Comparison of ENCODE assay signal across 10 cellular contexts in the genomic region with DNA sequence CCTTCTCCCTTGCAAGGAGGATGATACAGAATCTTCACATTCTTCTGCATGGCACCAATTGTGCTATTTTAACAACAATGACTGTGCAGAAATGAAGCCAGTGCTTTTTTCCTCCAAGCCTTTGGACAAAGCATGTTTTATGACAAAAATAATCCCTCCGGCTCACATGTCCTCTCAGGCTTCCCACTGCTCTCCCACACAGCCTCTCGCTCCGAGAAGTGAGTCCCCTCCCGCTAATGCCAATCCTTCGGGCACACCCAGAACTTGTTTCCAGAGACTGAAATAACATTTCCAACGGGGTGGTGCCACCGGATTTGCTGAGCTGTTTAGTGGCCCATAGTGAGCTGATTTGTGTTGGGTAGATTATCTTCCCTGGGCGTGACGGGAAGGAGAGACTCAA. TPM values are rescaled to one million over a fixed set of nuclear protein-coding genes. Genes with fewer than 3 reads are reported as not detected.
DNase-seq lines count a peak whose midpoint lies in the region; ATAC-seq and TF ChIP-seq lines count a peak whose summit lies in the region.
"Had no signal": no experiment of that assay in that cellular context is flagged by ENCODE, and none has a peak within 500 bp of the region (broad histone marks: within the 10 kb centered on the region; RNA-seq: fewer than 3 reads in every experiment).

No MANE protein-coding gene starts in this region.

- H3K36me3 ChIP-seq in ascending aorta, result no peaks in the 10 kb centered on the region

- peaks cover 3 to 14% of the 10 kb centered on the region in 2 donors for H3K4me1 ChIP-seq in ascending aorta

- no peak overlapping the region for H3K27ac Mint-ChIP-seq in T-helper 17 cell

- peak; percentile 84 for ATAC-seq in left ventricle myocardium superior
- ATAC-seq in T-helper 17 cell, result no peak

- TF ChIP-seq CTCF in ascending aorta (IDR thresholded peaks at IDR 0.05), result no peak
- TF ChIP-seq CTCF in GM13977 (IDR thresholded peaks at IDR 0.05; ENCODE audit: extremely low read depth, insufficient read depth, missing control alignments), result no peak

- no peak overlapping the region for H3K4me3 Mint-ChIP-seq in T-helper 17 cell
- H3K4me3 Mint-ChIP-seq: neural crest cell had no signal

- peaks cover 2% of the 10 kb centered on the region for H3K36me3 Mint-ChIP-seq in T-helper 17 cell (ENCODE audit: low read depth)

- in situ Hi-C loops in GM13977 (cut with MboI; ENCODE audit: low pct_unique_long_range_greater_than_20kb, low sequenced_read_pairs, unreplicated experiment), result no loop called here

- H3K27me3 Mint-ChIP-seq in T-helper 17 cell, result no peaks in the 10 kb centered on the region

- DNase-seq in CD1c-positive myeloid dendritic cell (ENCODE audit: extremely low spot score), result peak; percentile 72
- peak in 1 of 2 donors; percentile 83 for DNase-seq in ascending aorta (ENCODE audit: low spot score in 2 of 2)
- peak; percentile 49 for DNase-seq in left ventricle myocardium superior
- DNase-seq in putamen (ENCODE audit: low spot score), result peak; percentile 50
- no peak for DNase-seq in mesenteric fat pad (ENCODE audit: low spot score)
- DNase-seq in T-helper 17 cell, result no peak
- no peak for DNase-seq in GM13977 (ENCODE audit: low spot score)
- DNase-seq in stimulated activated naive CD4-positive, alpha-beta T cell treated with Interleukin-2 at 50 U/mL for 16 hours (lab: John Stamatoyannopoulos, UW), result no peak
- DNase-seq: NCI-H1105 treated with DMSO at 0.1 percent for 48 hours had no signal

- intact Hi-C loops in ascending aorta (cut with DNase I), result loop anchor here (2.0 kb wide), 1 partner anchor 20 kb away; no protein-coding TSS in a partner anchor
- intact Hi-C loops in left ventricle myocardium superior (cut with micrococcal nuclease), result no loop called here

- H3K9me3 ChIP-seq in ascending aorta, result no peaks in the 10 kb centered on the region
- H3K9me3 ChIP-seq in T-helper 17 cell (ENCODE audit: control insufficient read depth, low read length, poor library complexity, severe bottlenecking), result no peaks in the 10 kb centered on the region

- no peaks in the 10 kb centered on the region for H3K27me3 ChIP-seq in ascending aorta

- H3K4me3 ChIP-seq in ascending aorta, result peak overlapping the region in 1 of 2 donors; percentile 22

- peak overlapping the region; percentile 66 to 69 for H3K27ac ChIP-seq in ascending aorta

- H3K4me1 Mint-ChIP-seq in T-helper 17 cell, result peaks cover 27% of the 10 kb centered on the region

RNA-seq across cellular contexts. Expression of a gene that starts 35.8 kb away (rescaled TPM):
- 22.7 TPM for total RNA-seq in ascending aorta
- 72.1 TPM for total RNA-seq in left ventricle myocardium superior
- total RNA-seq in mesenteric fat pad, result 137 TPM
- total RNA-seq in T-helper 17 cell, result 100 to 1,000 TPM; 133 to 146 TPM

Comparison
In these comparisons a context has a peak if more than half of its experiments do, and no peak if none do; other contexts are left out.
1. DNase-seq: peak in CD1c-positive myeloid dendritic cell (single experiment), left ventricle myocardium superior (single experiment) and putamen (single experiment); none in mesenteric fat pad (single experiment), T-helper 17 cell (0 of 3), GM13977 (single experiment) and stimulated activated naive CD4-positive, alpha-beta T cell treated with Interleukin-2 at 50 U/mL for 16 hours (single experiment).